18 cellular contexts compared by ENCODE assay signal in genomic region chr11:1781593-1781975, GRCh38. TPM values are rescaled to one million over a fixed set of nuclear protein-coding genes. Genes with fewer than 3 reads are reported as not detected.
"Had no signal": no experiment of that assay in that cellular context is flagged by ENCODE, and none has a peak within 500 bp of the region (broad histone marks: within the 10 kb centered on the region; RNA-seq: fewer than 3 reads in every experiment).

No MANE protein-coding gene starts in this region.

- H3K4me1 Mint-ChIP-seq: activated CD4-positive, alpha-beta T cell treated with anti-CD3 and anti-CD28 coated beads, Interleukin-2, amount 10 ng/mL, durations not matched to agents 7 days and 5 days; activated naive CD4-positive, alpha-beta T cell treated with anti-CD3 and anti-CD28 coated beads, Interleukin-2, amount 10 ng/mL, durations not matched to agents 7 days and 5 days had no signal

- DNase-seq: activated CD4-positive, alpha-beta T cell treated with anti-CD3 and anti-CD28 coated beads, Interleukin-2, amount 10 ng/mL, durations not matched to agents 7 days and 5 days; activated naive CD4-positive, alpha-beta T cell treated with anti-CD3 and anti-CD28 coated beads, Interleukin-2, amount 10 ng/mL, durations not matched to agents 7 days and 5 days; central memory CD4-positive, alpha-beta T cell; cortex of kidney; effector memory CD8-positive, alpha-beta T cell; kidney glomerular epithelial cell; stimulated activated CD4-positive, alpha-beta T cell treated with anti-CD3 and anti-CD28 coated beads, Interleukin-15, amount 100 ng/mL, for 24 hours; stimulated activated CD4-positive, alpha-beta T cell treated with anti-CD3 and anti-CD28 coated beads, Interleukin-4, amount 100 ng/mL, for 4 hours; T-helper 17 cell; thyroid gland had no signal

- H3K36me3 ChIP-seq: ovary, thyroid gland had no signal

- H3K4me3 ChIP-seq: hepatocyte, lung, ovary, thyroid gland had no signal

- H3K4me3 Mint-ChIP-seq: activated B cell treated with CpG ODN at 0.5 μM for 24 hours; activated CD4-positive, alpha-beta T cell treated with anti-CD3 and anti-CD28 coated beads, Interleukin-2, amount 10 ng/mL, durations not matched to agents 7 days and 5 days; activated naive CD4-positive, alpha-beta T cell treated with anti-CD3 and anti-CD28 coated beads, Interleukin-2, amount 10 ng/mL, durations not matched to agents 7 days and 5 days; effector memory CD8-positive, alpha-beta T cell; T-helper 17 cell had no signal

- H3K9me3 Mint-ChIP-seq: activated B cell treated with CpG ODN at 0.5 μM for 24 hours; activated CD4-positive, alpha-beta T cell treated with anti-CD3 and anti-CD28 coated beads, Interleukin-2, amount 10 ng/mL, durations not matched to agents 7 days and 5 days; activated naive CD4-positive, alpha-beta T cell treated with anti-CD3 and anti-CD28 coated beads, Interleukin-2, amount 10 ng/mL, durations not matched to agents 7 days and 5 days; activated T-helper 2 cell treated with anti-CD3 and anti-CD28 coated beads, Interferon-gamma antibody, Interleukin-2, Interleukin-4, amounts not matched to agents 10 μg/mL and 5 μg/mL and 100 μg/mL, durations not matched to agents 14 hours and 24 hours and 36 hours; effector memory CD8-positive, alpha-beta T cell; naive thymus-derived CD8-positive, alpha-beta T cell had no signal

- H3K4me1 ChIP-seq: thyroid gland had no signal

- H3K27me3 ChIP-seq: hepatocyte, ovary, thyroid gland had no signal

- ATAC-seq: naive thymus-derived CD8-positive, alpha-beta T cell; T-helper 17 cell had no signal

- H3K27ac Mint-ChIP-seq: activated B cell treated with CpG ODN at 0.5 μM for 24 hours; activated CD4-positive, alpha-beta T cell treated with anti-CD3 and anti-CD28 coated beads, Interleukin-2, amount 10 ng/mL, durations not matched to agents 7 days and 5 days; activated naive CD4-positive, alpha-beta T cell treated with anti-CD3 and anti-CD28 coated beads, Interleukin-2, amount 10 ng/mL, durations not matched to agents 7 days and 5 days; activated T-helper 2 cell treated with anti-CD3 and anti-CD28 coated beads, Interferon-gamma antibody, Interleukin-2, Interleukin-4, amounts not matched to agents 10 μg/mL and 5 μg/mL and 100 μg/mL, durations not matched to agents 14 hours and 24 hours and 36 hours; naive thymus-derived CD8-positive, alpha-beta T cell; T-helper 17 cell had no signal

- H3K27ac ChIP-seq: hepatocyte, ovary, thyroid gland had no signal

- H3K9me3 ChIP-seq: ovary, thyroid gland had no signal

- H3K36me3 Mint-ChIP-seq: activated naive CD4-positive, alpha-beta T cell treated with anti-CD3 and anti-CD28 coated beads, Interleukin-2, amount 10 ng/mL, durations not matched to agents 7 days and 5 days; naive thymus-derived CD8-positive, alpha-beta T cell had no signal

RNA-seq across cellular contexts. Expression of gene IFITM10, which starts 31.2 kb away (rescaled TPM):
- total RNA-seq: activated B cell treated with CpG ODN at 0.5 μM for 24 hours, epithelial cell of proximal tubule had no signal

RNA-seq across cellular contexts. Expression of gene SYT8, which starts 53.2 kb away (rescaled TPM):
- total RNA-seq: activated B cell treated with CpG ODN at 0.5 μM for 24 hours; activated CD4-positive, alpha-beta T cell treated with anti-CD3 and anti-CD28 coated beads, Interleukin-2, amount 10 ng/mL, durations not matched to agents 7 days and 5 days; activated T-helper 2 cell treated with anti-CD3 and anti-CD28 coated beads, Interferon-gamma antibody, Interleukin-2, Interleukin-4, amounts not matched to agents 10 μg/mL and 5 μg/mL and 100 μg/mL, durations not matched to agents 14 hours and 24 hours and 36 hours; mononuclear cell; naive thymus-derived CD8-positive, alpha-beta T cell; T-helper 17 cell; thyroid gland had no signal

RNA-seq across cellular contexts. Expression of gene TNNI2, which starts 57.2 kb away (rescaled TPM):
- total RNA-seq: activated CD4-positive, alpha-beta T cell treated with anti-CD3 and anti-CD28 coated beads, Interleukin-2, amount 10 ng/mL, durations not matched to agents 7 days and 5 days; epithelial cell of proximal tubule; naive thymus-derived CD8-positive, alpha-beta T cell; T-helper 17 cell; thyroid gland had no signal
